Comparison of ENCODE assay signal across 10 cellular contexts in genomic region chr5:179610903-179611265, GRCh38. TPM values are rescaled to one million over a fixed set of nuclear protein-coding genes. Genes with fewer than 3 reads are reported as not detected.
DNase-seq lines count a peak whose midpoint lies in the region; ATAC-seq, FAIRE-seq and TF ChIP-seq lines count a peak whose summit lies in the region.
"Had no signal": no experiment of that assay in that cellular context is flagged by ENCODE, and none has a peak within 500 bp of the region (broad histone marks: within the 10 kb centered on the region; RNA-seq: fewer than 3 reads in every experiment).

No MANE protein-coding gene starts in this region.

- peaks cover 86% of the 10 kb centered on the region for H3K36me3 Mint-ChIP-seq in central memory CD8-positive, alpha-beta T cell (ENCODE audit: insufficient read depth)

- intact Hi-C loops in psoas muscle (cut with DNase I), result loop anchor here in 1 of 2 donors (1.0 kb wide), 1 partner anchor 11 kb away; no protein-coding TSS in a partner anchor
- intact Hi-C loops in cardiac septum (cut with DNase I), result no loop called here

- H3K9me3 ChIP-seq in OCI-LY1 (ENCODE audit: low read length) (no peaks in the 10 kb centered on the region), psoas muscle (no peaks in the 10 kb centered on the region)

- H3K27ac Mint-ChIP-seq in central memory CD8-positive, alpha-beta T cell (ENCODE audit: low read depth), result no peak overlapping the region

- H3F3A ChIP-seq in OCI-LY1 (ENCODE audit: insufficient read depth, low read length), result peaks cover 29% of the 10 kb centered on the region

- H3K4me2 ChIP-seq in OCI-LY1 (ENCODE audit: low read length), result no peak overlapping the region

- peak overlapping the region; percentile 18 for H3K27ac ChIP-seq in OCI-LY1 (ENCODE audit: low read depth, low read length, poor library complexity, severe bottlenecking)
- H3K27ac ChIP-seq in psoas muscle, result peak overlapping the region; percentile 53

- no peak for ATAC-seq in central memory CD8-positive, alpha-beta T cell (replicated peaks; ENCODE audit: extremely low read depth, poor library complexity, severe bottlenecking)
- ATAC-seq in psoas muscle (no peak), GM21390 (IDR thresholded peaks at IDR 0.05; ENCODE audit: unreplicated experiment) (no peak)

- H3K9me3 Mint-ChIP-seq in central memory CD8-positive, alpha-beta T cell, result no peaks in the 10 kb centered on the region

- 0 out of 2 replicates have a peak, but pooled peaks cover 3% of the 10 kb centered on the region for H4K20me1 ChIP-seq in OCI-LY1 (ENCODE audit: insufficient read depth, low read length)

- H3K9me2 ChIP-seq in OCI-LY1 (ENCODE audit: low read depth, low read length), result no peaks in the 10 kb centered on the region

- no peak overlapping the region for H2AFZ ChIP-seq in OCI-LY1 (ENCODE audit: low read length)

- H3K36me3 ChIP-seq in OCI-LY1 (ENCODE audit: insufficient read depth, low read length) (peaks cover 96% of the 10 kb centered on the region), psoas muscle (ENCODE audit: insufficient read depth in 1 of 2, low read depth in 1 of 2) (peaks cover 18 to 97% of the 10 kb centered on the region in 2 donors)

- no peaks in the 10 kb centered on the region for H3K79me2 ChIP-seq in OCI-LY1 (ENCODE audit: insufficient read depth, low read length)

- H3K27me3 ChIP-seq in OCI-LY1 (ENCODE audit: insufficient read depth, low read length), result no peaks in the 10 kb centered on the region
- H3K27me3 ChIP-seq in psoas muscle (ENCODE audit: insufficient read depth in 3 of 3, low read length in 2 of 3), result no peaks in the 10 kb centered on the region

- peaks cover 61% of the 10 kb centered on the region for H3K4me1 Mint-ChIP-seq in central memory CD8-positive, alpha-beta T cell

- no peak overlapping the region for H3K4me3 ChIP-seq in OCI-LY1 (ENCODE audit: low read depth, low read length, poor library complexity, severe bottlenecking)
- H3K4me3 ChIP-seq in psoas muscle, result peak overlapping the region; percentile 1

- H3K27me3 Mint-ChIP-seq in central memory CD8-positive, alpha-beta T cell, result no peaks in the 10 kb centered on the region

- no peak for FAIRE-seq in GM12892 (lab: Jason Lieb, UNC)

- peak overlapping the region; percentile 3 for H3K4me3 Mint-ChIP-seq in central memory CD8-positive, alpha-beta T cell

- no peak for TF ChIP-seq CTCF in OCI-LY1 (IDR thresholded peaks at IDR 0.05; ENCODE audit: low read length)
- no peak for TF ChIP-seq CTCF in psoas muscle (IDR thresholded peaks at IDR 0.05)

- no peak overlapping the region for H3K9ac ChIP-seq in OCI-LY1 (ENCODE audit: low read length)

- H3K4me1 ChIP-seq in OCI-LY1 (ENCODE audit: insufficient read depth, low read length, severe bottlenecking) (peaks cover 4% of the 10 kb centered on the region), psoas muscle (peaks cover 45% of the 10 kb centered on the region)

- peak; percentile 49 for DNase-seq in activated effector memory CD4-positive, alpha-beta T cell treated with anti-CD3 and anti-CD28 coated beads, Interleukin-2, amount 50 U/mL, for 16 hours
- no peak for DNase-seq in activated effector memory CD4-positive, alpha-beta T cell treated with Interleukin-2 at 50 U/mL for 16 hours
- DNase-seq in central memory CD8-positive, alpha-beta T cell (ENCODE audit: low spot score in 2 of 2), result no peak
- no peak for DNase-seq in psoas muscle
- DNase-seq in GM12892 (ENCODE audit: insufficient read length), result no peak
- no peak for DNase-seq in cardiac septum (ENCODE audit: low spot score)
- DNase-seq: DMS153, midbrain had no signal

- no peak; the same call in none of the 2 replicates for TF ChIP-seq POLR2A in GM12892 (IDR thresholded peaks at IDR 0.05; ENCODE audit: low read depth, low read length)

RNA-seq across cellular contexts. Expression of gene HNRNPH1, which starts 12.6 kb away (rescaled TPM):
- total RNA-seq in psoas muscle (100 to 1,000 TPM; 141 to 195 (median 179) TPM), cardiac septum (222 TPM)
- 100 to 1,000 TPM; 105 to 226 (median 142) TPM for polyA plus RNA-seq in psoas muscle
- polyA plus RNA-seq in GM12892 (2012; ENCODE audit: missing spikeins), result 574 TPM
